Comparison of ENCODE assay signal across 34 cellular contexts in the genomic region with DNA sequence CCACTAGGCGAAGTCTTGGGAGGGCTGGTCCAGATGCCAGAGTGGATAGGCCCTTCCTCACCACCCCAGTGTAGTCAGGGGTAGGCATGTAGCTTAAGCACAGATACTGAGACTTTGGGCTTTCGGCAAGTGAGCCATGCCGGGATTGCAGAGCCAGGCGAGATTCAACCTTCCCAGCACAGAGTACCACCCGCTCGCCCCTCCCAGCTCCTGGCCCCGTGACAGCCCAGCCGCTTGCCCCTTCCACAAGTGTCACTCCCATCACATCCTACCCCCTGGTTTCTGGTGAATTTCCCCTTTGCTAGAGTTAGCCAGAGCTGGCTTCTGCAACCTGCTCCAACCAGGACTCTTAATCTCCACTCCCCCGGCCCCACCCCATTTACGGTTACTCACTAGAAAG. TPM values are rescaled to one million over a fixed set of nuclear protein-coding genes. Genes with fewer than 3 reads are reported as not detected.
"Had no signal": no experiment of that assay in that cellular context is flagged by ENCODE, and none has a peak within 500 bp of the region (broad histone marks: within the 10 kb centered on the region; RNA-seq: fewer than 3 reads in every experiment).

No MANE protein-coding gene starts in this region.

- H3K27me3 ChIP-seq: adrenal gland, body of pancreas, breast epithelium, Peyer's patch had no signal

- H3K4me3 ChIP-seq: adrenal gland, body of pancreas, breast epithelium, Peyer's patch had no signal

- H3K36me3 ChIP-seq: adrenal gland, breast epithelium, Peyer's patch had no signal

- FAIRE-seq: astrocyte had no signal

- H3K9me3 Mint-ChIP-seq: activated B cell treated with CpG ODN at 0.5 μM for 24 hours; activated CD4-positive, alpha-beta memory T cell treated with anti-CD3 and anti-CD28 coated beads for 36 hours; activated naive CD4-positive, alpha-beta T cell treated with anti-CD3 and anti-CD28 coated beads for 36 hours; activated naive CD4-positive, alpha-beta T cell treated with anti-CD3 and anti-CD28 coated beads, Interleukin-2, amount 50 U/mL, for 72 hours; activated T-cell treated with anti-CD3 and anti-CD28 coated beads, Interleukin-2, amount 50 U/mL, for 4 hours; activated T-helper 1 cell treated with anti-CD3 and anti-CD28 coated beads, Interleukin-12 subunit alpha, Interleukin-12 subunit beta, Interleukin-2, Interleukin-4 antibody, amounts not matched to agents 30 ng/mL and 10 ng/mL and 1 ng/mL, durations not matched to agents 14 hours and 24 hours and 36 hours had no signal

- H3K9me3 ChIP-seq: adrenal gland, body of pancreas, breast epithelium, Peyer's patch had no signal

- H3K4me1 ChIP-seq: adrenal gland, body of pancreas, breast epithelium, Peyer's patch had no signal

- H3K27me3 Mint-ChIP-seq: activated CD4-positive, alpha-beta memory T cell treated with anti-CD3 and anti-CD28 coated beads for 36 hours had no signal

- H3K27ac ChIP-seq: adrenal gland, body of pancreas, breast epithelium, Peyer's patch, RWPE1, VCaP had no signal

- H3K27ac Mint-ChIP-seq: activated B cell treated with CpG ODN at 0.5 μM for 24 hours; activated CD4-positive, alpha-beta memory T cell treated with anti-CD3 and anti-CD28 coated beads for 36 hours; activated naive CD4-positive, alpha-beta T cell treated with anti-CD3 and anti-CD28 coated beads for 36 hours; activated naive CD4-positive, alpha-beta T cell treated with anti-CD3 and anti-CD28 coated beads, Interleukin-2, amount 50 U/mL, for 72 hours; activated T-helper 1 cell treated with anti-CD3 and anti-CD28 coated beads, Interleukin-12 subunit alpha, Interleukin-12 subunit beta, Interleukin-2, Interleukin-4 antibody, amounts not matched to agents 30 ng/mL and 10 ng/mL and 1 ng/mL, durations not matched to agents 14 hours and 24 hours and 36 hours had no signal

- H3K36me3 Mint-ChIP-seq: activated CD4-positive, alpha-beta memory T cell treated with anti-CD3 and anti-CD28 coated beads for 36 hours; activated naive CD4-positive, alpha-beta T cell treated with anti-CD3 and anti-CD28 coated beads, Interleukin-2, amount 50 U/mL, for 72 hours had no signal

- H3K4me3 Mint-ChIP-seq: activated B cell treated with CpG ODN at 0.5 μM for 24 hours; activated CD4-positive, alpha-beta memory T cell treated with anti-CD3 and anti-CD28 coated beads for 36 hours; activated naive CD4-positive, alpha-beta T cell treated with anti-CD3 and anti-CD28 coated beads for 36 hours; activated T-cell treated with anti-CD3 and anti-CD28 coated beads, Interleukin-2, amount 50 U/mL, for 4 hours; activated T-helper 1 cell treated with anti-CD3 and anti-CD28 coated beads, Interleukin-12 subunit alpha, Interleukin-12 subunit beta, Interleukin-2, Interleukin-4 antibody, amounts not matched to agents 30 ng/mL and 10 ng/mL and 1 ng/mL, durations not matched to agents 14 hours and 24 hours and 36 hours had no signal

- DNase-seq: activated B cell treated with CpG ODN at 0.5 μM for 24 hours; activated CD4-positive, alpha-beta memory T cell treated with anti-CD3 and anti-CD28 coated beads for 36 hours; activated CD4-positive, alpha-beta T cell treated with anti-CD3 and anti-CD28 coated beads for 4 hours; activated CD4-positive, alpha-beta T cell treated with anti-CD3 and anti-CD28 coated beads, Interleukin-2, amount 50 U/mL, for 1 hour; activated CD4-positive, CD25-positive, alpha-beta regulatory T cell treated with anti-CD3 and anti-CD28 coated beads, Interleukin-2, amount 50 U/mL, for 72 hours; activated CD8-positive, alpha-beta memory T cell treated with anti-CD3 and anti-CD28 coated beads, Interleukin-2, amount 50 U/mL, for 4 hours; activated gamma-delta T cell treated with Interleukin-2 at 50 U/mL for 16 hours; activated naive CD4-positive, alpha-beta T cell treated with anti-CD3 and anti-CD28 coated beads for 36 hours; activated T-cell treated with anti-CD3 and anti-CD28 coated beads for 4 hours; activated T-cell treated with anti-CD3 and anti-CD28 coated beads, Interleukin-2, amount 50 U/mL, for 4 hours; adrenal gland; body of pancreas; caudate nucleus; cerebellar nuclear complex; Karpas-422; NCI-H1105; NCI-H1436; NCI-H1694; NCI-H1930; NCI-H2081 treated with DMSO at 0.1 percent for 48 hours; NCI-H226; NCI-H524 treated with DMSO at 0.1 percent for 48 hours; PC-3; Peyer's patch; SW 1271; T-helper 1 cell; T-helper 2 cell; T-helper 9 cell had no signal

RNA-seq across cellular contexts. Expression of a gene that starts 56.9 kb away (rescaled TPM):
- total RNA-seq: activated CD4-positive, alpha-beta memory T cell treated with anti-CD3 and anti-CD28 coated beads for 36 hours; activated naive CD4-positive, alpha-beta T cell treated with anti-CD3 and anti-CD28 coated beads for 36 hours; activated naive CD4-positive, alpha-beta T cell treated with anti-CD3 and anti-CD28 coated beads, Interleukin-2, amount 50 U/mL, for 72 hours had no signal
